ENCODE assay signal across 1 cellular context in genomic region chr7:151109094-151110048, GRCh38.
TF ChIP-seq lines count a peak whose summit lies in the region.

No MANE protein-coding gene starts in this region.

TF ChIP-seq in K562, 482 proteins besides CTCF, POLR2A, EP300 and RAD21 (continued from another document and continues in another):
- TF ChIP-seq ZHX1 (conservative IDR thresholded peaks at IDR 0.05; ENCODE audit: low read length) (no peak), RBM15 (IDR thresholded peaks at IDR 0.05; ENCODE audit: insufficient read depth, low read length) (no peak), IRF9 (tag; IDR thresholded peaks at IDR 0.05) (peak; percentile 77; the same call in 1 of the 2 replicates), TRIM28 (IDR thresholded peaks at IDR 0.05) (no peak; the same call in 1 of the 2 replicates), BRD9 (IDR thresholded peaks at IDR 0.05; ENCODE audit: low read depth, partially characterized antibody) (no peak), ZEB2 (IDR thresholded peaks at IDR 0.05) (0 out of 2 replicates have a peak, but pooled peaks have one; percentile 39), SMARCA5 (IDR thresholded peaks at IDR 0.05) (peak; percentile 83), TSHZ1 (CRISPR knock-in tag; IDR thresholded peaks at IDR 0.05) (no peak), OTX1 (CRISPR knock-in tag; IDR thresholded peaks at IDR 0.05) (no peak), HCFC1 (IDR thresholded peaks at IDR 0.05; ENCODE audit: low read depth, low read length) (no peak), FOXP1 (CRISPR knock-in tag; IDR thresholded peaks at IDR 0.05) (no peak), ZNF696 (CRISPR knock-in tag; conservative IDR thresholded peaks at IDR 0.05) (no peak), ZNF197 (CRISPR knock-in tag; IDR thresholded peaks at IDR 0.05; ENCODE audit: low read depth) (no peak), KAT8 (IDR thresholded peaks at IDR 0.05; ENCODE audit: low read depth) (no peak), NFIC (IDR thresholded peaks at IDR 0.05) (no peak), POLR2AphosphoS5 (IDR thresholded peaks at IDR 0.05; ENCODE audit: control insufficient read depth, insufficient read depth, low read depth, low read length) (no peak), GTF2A2 (tag; IDR thresholded peaks at IDR 0.05) (no peak), ZNF324 (CRISPR knock-in tag; IDR thresholded peaks at IDR 0.05) (no peak), ZBTB2 (IDR thresholded peaks at IDR 0.05) (0 out of 2 replicates have a peak, but pooled peaks have one; percentile 29), ZNF253 (CRISPR knock-in tag; conservative IDR thresholded peaks at IDR 0.05) (no peak), ARID3B (CRISPR knock-in tag; IDR thresholded peaks at IDR 0.05; ENCODE audit: borderline replicate concordance) (no peak), PHF21A (IDR thresholded peaks at IDR 0.05; ENCODE audit: borderline replicate concordance, low read depth) (no peak), ZFPM2 (CRISPR knock-in tag; IDR thresholded peaks at IDR 0.05) (no peak), TEAD4 (IDR thresholded peaks at IDR 0.05; ENCODE audit: low read length) (no peak), TEAD4 (CRISPR knock-in tag; IDR thresholded peaks at IDR 0.05; ENCODE audit: borderline replicate concordance) (no peak), BRCA1 (IDR thresholded peaks at IDR 0.05) (no peak), BRCA1 (CRISPR knock-in tag; IDR thresholded peaks at IDR 0.05) (no peak), HOXB6 (CRISPR knock-in tag; IDR thresholded peaks at IDR 0.05; ENCODE audit: borderline replicate concordance) (no peak), POU5F1 (IDR thresholded peaks at IDR 0.05; ENCODE audit: borderline replicate concordance, low read depth, low read length, partially characterized antibody) (no peak), SP1 (CRISPR knock-in tag; IDR thresholded peaks at IDR 0.05) (peak; percentile 43; the same call in 1 of the 2 replicates), HDAC2 (IDR thresholded peaks at IDR 0.05) (peak; percentile 36; the same call in 1 of the 2 replicates), RBM14 (IDR thresholded peaks at IDR 0.05; ENCODE audit: borderline replicate concordance, insufficient read depth, low read depth, low read length) (no peak), VEZF1 (CRISPR knock-in tag; IDR thresholded peaks at IDR 0.05) (0 out of 2 replicates have a peak, but pooled peaks have one; percentile 18), NR2F6 (CRISPR knock-in tag; IDR thresholded peaks at IDR 0.05) (no peak), ZC3H11A (IDR thresholded peaks at IDR 0.05; ENCODE audit: low read depth, low read length) (no peak), ARID4B (CRISPR knock-in tag; IDR thresholded peaks at IDR 0.05) (no peak), ZNF445 (CRISPR knock-in tag; IDR thresholded peaks at IDR 0.05; ENCODE audit: low read depth) (no peak), HMG20A (CRISPR knock-in tag; conservative IDR thresholded peaks at IDR 0.05) (no peak), PREB (CRISPR knock-in tag; IDR thresholded peaks at IDR 0.05) (no peak), FOXA1 (IDR thresholded peaks at IDR 0.05; ENCODE audit: borderline replicate concordance) (no peak), COPS2 (conservative IDR thresholded peaks at IDR 0.05) (no peak), PHB2 (IDR thresholded peaks at IDR 0.05; ENCODE audit: low read depth) (0 out of 2 replicates have a peak, but pooled peaks have one; percentile 45), ETV5 (CRISPR knock-in tag; IDR thresholded peaks at IDR 0.05; ENCODE audit: low read depth) (no peak), ZSCAN29 (IDR thresholded peaks at IDR 0.05) (no peak), RBM22 (IDR thresholded peaks at IDR 0.05; ENCODE audit: low read depth, low read length, poor library complexity, severe bottlenecking) (no peak), SIX5 (IDR thresholded peaks at IDR 0.05; ENCODE audit: borderline replicate concordance in 1 of 2, insufficient read depth in 1 of 2, low read depth in 1 of 2, low read length in 2 of 2) (no peak), ZNF121 (CRISPR knock-in tag; conservative IDR thresholded peaks at IDR 0.05) (no peak), CGGBP1 (CRISPR knock-in tag; IDR thresholded peaks at IDR 0.05) (no peak), DDX20 (tag; IDR thresholded peaks at IDR 0.05; ENCODE audit: low read depth) (no peak), BRF2 (IDR thresholded peaks at IDR 0.05; ENCODE audit: borderline replicate concordance, insufficient read depth, insufficient read length) (no peak), ZNF507 (tag; conservative IDR thresholded peaks at IDR 0.05) (no peak)
